Comparison of ENCODE assay signal across 11 cellular contexts in the genomic region with DNA sequence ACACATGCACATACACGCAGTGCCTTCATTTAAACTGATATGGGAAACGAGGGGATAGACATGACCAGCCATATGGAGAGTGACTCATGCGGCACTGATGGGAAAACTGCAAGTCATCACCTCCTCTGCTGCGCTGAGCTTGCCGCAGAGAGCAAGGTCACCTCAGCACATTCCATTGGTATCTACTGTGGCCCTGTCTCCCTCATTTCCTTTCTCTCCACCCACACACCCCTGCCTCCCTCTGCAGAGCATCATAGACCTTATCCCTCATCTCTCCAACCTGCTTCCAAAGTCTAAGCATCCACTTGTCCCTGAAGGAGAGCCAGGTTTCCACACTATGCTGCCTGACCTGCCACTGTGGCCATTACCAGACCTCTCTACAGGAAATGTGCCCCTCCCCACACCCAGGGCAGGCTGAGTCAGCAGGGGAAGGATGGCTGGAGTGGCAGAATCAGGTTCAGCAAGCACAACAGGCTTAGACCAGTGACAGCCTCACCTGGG.
DNase-seq lines count a peak whose midpoint lies in the region; ATAC-seq, FAIRE-seq and TF ChIP-seq lines count a peak whose summit lies in the region.
"Had no signal": no experiment of that assay in that cellular context is flagged by ENCODE, and none has a peak within 500 bp of the region (broad histone marks: within the 10 kb centered on the region; RNA-seq: fewer than 3 reads in every experiment).

No MANE protein-coding gene starts in this region.

- in situ Hi-C loops in ACHN (cut with HindIII; ENCODE audit: low pct_ligation_motif_present, low pct_unique_long_range_greater_than_20kb, low sequenced_read_pairs): no loop called here

- dilution Hi-C loops in keratinocyte (cut with MboI; ENCODE audit: extremely low pct_ligation_motif_present, low sequenced_read_pairs): no loop called here

- H3K4me1 ChIP-seq in keratinocyte (ENCODE audit: control insufficient read depth, extremely low read depth, insufficient read depth, low read length): peaks cover 18% of the 10 kb centered on the region
- no peaks in the 10 kb centered on the region for H3K4me1 ChIP-seq in SJCRH30
- no peaks in the 10 kb centered on the region for H3K4me1 ChIP-seq in effector memory CD4-positive, alpha-beta T cell (ENCODE audit: control insufficient read depth, insufficient read depth, low read length, poor library complexity, severe bottlenecking)

- H2AFZ ChIP-seq in keratinocyte (ENCODE audit: control insufficient read depth, low read length): peak overlapping the region; percentile 89

- H3K9ac ChIP-seq in keratinocyte (ENCODE audit: control insufficient read depth, extremely low read depth, insufficient read depth, low read length): peak overlapping the region; percentile 15

- H3K4me2 ChIP-seq in keratinocyte (ENCODE audit: control insufficient read depth, extremely low read depth, insufficient read depth, low read depth, low read length): peak overlapping the region; percentile 68

- H3K27me3 ChIP-seq in keratinocyte (ENCODE audit: control insufficient read depth, extremely low read depth, insufficient read depth, low read length) (no peaks in the 10 kb centered on the region), SJCRH30 (no peaks in the 10 kb centered on the region)
- no peaks in the 10 kb centered on the region for H3K27me3 ChIP-seq in effector memory CD4-positive, alpha-beta T cell (replicated peaks; ENCODE audit: control insufficient read depth, insufficient read depth, low read length, poor library complexity, severe bottlenecking)

- peak overlapping the region in 2 of 3 experiments; percentile 29 to 31 for H3K4me3 ChIP-seq in keratinocyte (ENCODE audit: control insufficient read depth in 2 of 3, extremely low read depth in 1 of 3, insufficient read depth in 2 of 3, low read depth in 1 of 3, low read length in 3 of 3)
- no peak overlapping the region for H3K4me3 ChIP-seq in SJCRH30
- no peak overlapping the region for H3K4me3 ChIP-seq in effector memory CD4-positive, alpha-beta T cell (ENCODE audit: insufficient read depth, low read depth, low read length, poor library complexity, severe bottlenecking)

- ATAC-seq in HG03103 (IDR thresholded peaks at IDR 0.05; ENCODE audit: low read depth, unreplicated experiment) (peak; percentile 48), HG03196 (IDR thresholded peaks at IDR 0.05; ENCODE audit: unreplicated experiment) (no peak)
- ATAC-seq: CD8-positive, alpha-beta T cell had no signal

- FAIRE-seq in keratinocyte (lab: Jason Lieb, UNC): peak; percentile 99

- H3K9me3 ChIP-seq in keratinocyte (ENCODE audit: control insufficient read depth, low read depth, low read length): no peaks in the 10 kb centered on the region
- no peaks in the 10 kb centered on the region for H3K9me3 ChIP-seq in SJCRH30 (replicated peaks)
- H3K9me3 ChIP-seq in effector memory CD4-positive, alpha-beta T cell (ENCODE audit: control insufficient read depth, low read length): no peaks in the 10 kb centered on the region

- H3K27ac ChIP-seq in keratinocyte (ENCODE audit: control insufficient read depth, insufficient read depth, low read length): peak overlapping the region; percentile 74
- no peak overlapping the region for H3K27ac ChIP-seq in SJCRH30
- H3K27ac ChIP-seq in effector memory CD4-positive, alpha-beta T cell (ENCODE audit: insufficient read depth, low read length, poor library complexity, severe bottlenecking): no peak overlapping the region

- DNase-seq in ACHN (peak; percentile 91), astrocyte of the hippocampus (ENCODE audit: low read depth, low spot score) (peak; percentile 38), keratinocyte (ENCODE audit: low read depth, low spot score) (peak; percentile 97), SJCRH30 (no peak), medulla oblongata (ENCODE audit: extremely low spot score) (no peak)
- DNase-seq in effector memory CD4-positive, alpha-beta T cell: no peak
- DNase-seq: activated B cell treated with CpG ODN at 0.5 μM for 24 hours; CD8-positive, alpha-beta T cell; NCI-H774 had no signal

- H3K9me1 ChIP-seq in keratinocyte (ENCODE audit: control insufficient read depth, extremely low read depth, insufficient read depth, low read length): no peaks in the 10 kb centered on the region

- no peaks in the 10 kb centered on the region for H3K79me2 ChIP-seq in keratinocyte (ENCODE audit: control insufficient read depth, insufficient read depth, low read length)

- no peak for TF ChIP-seq CTCF in keratinocyte (optimal IDR thresholded peaks at IDR 0.05 in 1 of 3, IDR thresholded peaks at IDR 0.05 in 1 of 3, conservative IDR thresholded peaks at IDR 0.05 in 1 of 3; ENCODE audit: extremely low read depth in 1 of 3, insufficient read depth in 2 of 3, low read length in 3 of 3)

- H4K20me1 ChIP-seq in keratinocyte (ENCODE audit: control insufficient read depth, extremely low read depth, insufficient read depth, low read length): no peaks in the 10 kb centered on the region

- H3K36me3 ChIP-seq in keratinocyte (ENCODE audit: control insufficient read depth in 2 of 2, extremely low read depth in 1 of 2, insufficient read depth in 2 of 2, low read length in 2 of 2) (no peaks in the 10 kb centered on the region), SJCRH30 (no peaks in the 10 kb centered on the region)
- H3K36me3 ChIP-seq in effector memory CD4-positive, alpha-beta T cell (ENCODE audit: control insufficient read depth, insufficient read depth, low read length): no peaks in the 10 kb centered on the region

Comparison
In these comparisons a context has a peak if more than half of its experiments do, and no peak if none do; other contexts are left out.
1. DNase-seq: peak in ACHN (single experiment), astrocyte of the hippocampus (single experiment) and keratinocyte (single experiment); none in SJCRH30 (0 of 2), medulla oblongata (single experiment) and effector memory CD4-positive, alpha-beta T cell (0 of 3).
2. H3K4me3 ChIP-seq: peak in keratinocyte (2 of 3); none in SJCRH30 (single experiment) and effector memory CD4-positive, alpha-beta T cell (single experiment).